ENCODE assay signal across 1 cellular context in genomic region chr16:4846503-4846900, GRCh38.
TF ChIP-seq lines count a peak whose summit lies in the region.

No MANE protein-coding gene starts in this region.

TF ChIP-seq in endothelial cell of umbilical vein, 7 proteins besides CTCF, POLR2A, EP300 and RAD21:
- TF ChIP-seq EZH2 (IDR thresholded peaks at IDR 0.05; ENCODE audit: borderline replicate concordance, low read depth, low read length, severe bottlenecking) (no peak), MYC (IDR thresholded peaks at IDR 0.05; ENCODE audit: low read depth, low read length) (no peak), GATA2 (IDR thresholded peaks at IDR 0.05; ENCODE audit: insufficient read depth, insufficient read length, low read depth, low read length) (no peak), MAX (IDR thresholded peaks at IDR 0.05; ENCODE audit: insufficient read depth, insufficient read length) (no peak), FOS (IDR thresholded peaks at IDR 0.05; ENCODE audit: borderline replicate concordance, insufficient read depth, low read length) (no peak), POLR2AphosphoS5 (IDR thresholded peaks at IDR 0.05; ENCODE audit: insufficient read depth, low read depth, low read length) (no peak), JUN (IDR thresholded peaks at IDR 0.05; ENCODE audit: borderline replicate concordance, insufficient read depth, insufficient read length, low read depth) (no peak)
